In genomic region chr6:34196116-34196832, GRCh38 we compare ENCODE assay signal across 8 cellular contexts. TPM values are rescaled to one million over a fixed set of nuclear protein-coding genes. Genes with fewer than 3 reads are reported as not detected.
DNase-seq lines count a peak whose midpoint lies in the region; ATAC-seq lines count a peak whose summit lies in the region.

No MANE protein-coding gene starts in this region.

- DNase-seq in DMS53 treated with DMSO at 0.1 percent for 48 hours (lab: John Stamatoyannopoulos, UW; ENCODE audit: unreplicated experiment) (peak; percentile 50), GOT3 (lab: John Stamatoyannopoulos, UW) (peak; percentile 34), NCI-H2081 (lab: John Stamatoyannopoulos, UW) (peak; percentile 59 to 71), cerebellum (ENCODE audit: low spot score) (peak; percentile 90), left lobe of liver (ENCODE audit: low spot score) (peak; percentile 85)
- DNase-seq in activated CD4-positive, alpha-beta T cell treated with anti-CD3 and anti-CD28 coated beads for 24 hours (ENCODE audit: low read depth in 2 of 2), result peak; percentile 87
- peak; percentile 93 to 94 for DNase-seq in stimulated activated CD4-positive, alpha-beta T cell treated with anti-CD3 and anti-CD28 coated beads, Interleukin-1b, Interleukin-23, amount 100 ng/mL, for 4 hours (ENCODE audit: low read depth in 2 of 2)

- ATAC-seq in left lobe of liver, result peak; percentile 99
- ATAC-seq in HG03378 (IDR thresholded peaks at IDR 0.05; ENCODE audit: unreplicated experiment), result no peak

RNA-seq across cellular contexts. Expression of gene HMGA1, which starts 40.4 kb away (rescaled TPM):
- total RNA-seq in cerebellum (17.6 TPM), left lobe of liver (17.4 TPM)

RNA-seq across cellular contexts. Expression of gene GRM4, which starts 50.4 kb away (rescaled TPM):
- total RNA-seq in cerebellum, result 28.3 TPM
- not detected for total RNA-seq in left lobe of liver

RNA-seq across cellular contexts. Expression of gene SMIM29, which starts 52.5 kb away (rescaled TPM):
- 15.9 TPM for total RNA-seq in cerebellum
- total RNA-seq in left lobe of liver, result 6.4 TPM

Comparison
In these comparisons a context has a peak if more than half of its experiments do, and no peak if none do; other contexts are left out.
1. DNase-seq: peak in every context shown above with its lines; median percentile 94 in stimulated activated CD4-positive, alpha-beta T cell treated with anti-CD3 and anti-CD28 coated beads, Interleukin-1b, Interleukin-23, amount 100 ng/mL, for 4 hours; 90 in cerebellum; 87 in activated CD4-positive, alpha-beta T cell treated with anti-CD3 and anti-CD28 coated beads for 24 hours; 85 in left lobe of liver; 65 in NCI-H2081; 50 in DMS53 treated with DMSO at 0.1 percent for 48 hours; 34 in GOT3.
2. RNA of gene GRM4, which starts 50.4 kb away (total RNA-seq): 28.3 TPM in cerebellum (single experiment); not detected in left lobe of liver (single experiment); every median in the first group is over 10 times any median in the second.